ENCODE assay signal across 14 cellular contexts in the genomic region with DNA sequence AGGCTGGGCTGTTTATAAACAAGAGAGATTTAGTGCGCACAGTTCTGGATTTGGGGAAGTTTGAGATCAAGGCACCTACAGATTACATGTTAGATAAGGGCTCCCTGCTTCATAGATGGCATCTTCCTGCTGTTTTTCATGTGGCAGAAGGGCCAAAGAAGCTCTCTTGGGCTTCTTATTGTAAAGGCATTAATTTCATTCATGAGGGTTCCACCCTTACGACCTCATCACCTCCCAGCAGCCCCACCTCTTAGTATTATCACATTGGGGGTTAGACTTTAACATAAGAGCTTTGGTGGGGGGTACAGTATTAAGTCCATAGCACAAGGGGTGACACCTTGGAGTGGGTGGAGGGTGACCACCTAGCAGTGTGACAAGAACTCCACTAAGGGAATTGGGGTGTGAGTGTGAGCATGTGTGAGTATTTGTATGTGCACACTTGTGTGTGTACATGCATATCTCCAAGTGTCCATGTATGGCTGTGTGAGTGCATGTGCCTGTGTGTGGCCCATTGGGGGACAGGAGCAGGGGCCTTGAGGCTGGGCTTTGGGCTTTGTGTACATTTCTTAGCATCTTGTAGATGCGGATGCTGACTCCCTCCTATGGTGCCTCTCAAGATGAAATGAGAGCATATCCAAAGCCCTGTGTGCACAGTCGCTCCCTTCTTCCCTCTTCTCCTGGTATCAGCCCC. TPM values are rescaled to one million over a fixed set of nuclear protein-coding genes. Genes with fewer than 3 reads are reported as not detected.
DNase-seq lines count a peak whose midpoint lies in the region; ATAC-seq and TF ChIP-seq lines count a peak whose summit lies in the region.
"Had no signal": no experiment of that assay in that cellular context is flagged by ENCODE, and none has a peak within 500 bp of the region (broad histone marks: within the 10 kb centered on the region; RNA-seq: fewer than 3 reads in every experiment).

No MANE protein-coding gene starts in this region.

- H3K4me2 ChIP-seq in GM23338 (no peak overlapping the region), PC-3 (ENCODE audit: low read length) (no peak overlapping the region)

- H3K9me3 Mint-ChIP-seq in activated CD4-positive, alpha-beta T cell treated with anti-CD3 and anti-CD28 coated beads, Interleukin-2, amount 10 ng/mL, durations not matched to agents 7 days and 5 days: peaks cover 6% of the 10 kb centered on the region
- peaks cover 9% of the 10 kb centered on the region; the same call in 2 of the 3 replicates for H3K9me3 Mint-ChIP-seq in GM23338

- no peak overlapping the region for H3K4me3 Mint-ChIP-seq in activated CD4-positive, alpha-beta T cell treated with anti-CD3 and anti-CD28 coated beads, Interleukin-2, amount 10 ng/mL, durations not matched to agents 7 days and 5 days
- H3K4me3 Mint-ChIP-seq in GM23338: no peak overlapping the region

- H3K9me3 ChIP-seq in RWPE2 (ENCODE audit: severe bottlenecking): peaks cover 17% of the 10 kb centered on the region
- peaks cover 0 to 5% (median 0%) of the 10 kb centered on the region in 4 donors for H3K9me3 ChIP-seq in esophagus muscularis mucosa
- H3K9me3 ChIP-seq in spleen: peaks cover 0 to 10% (median 6%) of the 10 kb centered on the region in 8 donors
- no peaks in the 10 kb centered on the region for H3K9me3 ChIP-seq in PC-3 (ENCODE audit: low read length)

- no peaks in the 10 kb centered on the region for H3F3A ChIP-seq in GM23338 (replicated peaks; ENCODE audit: low read depth)
- H3F3A ChIP-seq in PC-3 (ENCODE audit: low read length, unreplicated experiment): no peaks in the 10 kb centered on the region

- peak overlapping the region; percentile 17 for H3K27ac Mint-ChIP-seq in activated CD4-positive, alpha-beta T cell treated with anti-CD3 and anti-CD28 coated beads, Interleukin-2, amount 10 ng/mL, durations not matched to agents 7 days and 5 days
- H3K27ac Mint-ChIP-seq in GM23338: no peak overlapping the region

- POLR2A ChIA-PET in activated CD4-positive, alpha-beta T cell treated with anti-CD3 and anti-CD28 coated beads, Interleukin-2, amount 10 ng/mL, durations not matched to agents 7 days and 5 days (lab: Charles Lee): no interaction called here
- POLR2A ChIA-PET in PC-3 (lab: Charles Lee; ENCODE audit: unreplicated experiment): no interaction called here

- H2AFZ ChIP-seq in GM23338 (no peak overlapping the region), PC-3 (ENCODE audit: low read length) (no peak overlapping the region)

- H3K79me2 ChIP-seq in GM23338 (replicated peaks; ENCODE audit: insufficient read depth) (peaks cover 100% of the 10 kb centered on the region), PC-3 (ENCODE audit: low read length) (peaks cover 81% of the 10 kb centered on the region)

- ATAC-seq in RWPE2 (ENCODE audit: low read depth): no peak
- ATAC-seq in GM23338: no peak
- ATAC-seq in PC-3: no peak

- no peaks in the 10 kb centered on the region for H3K9me2 ChIP-seq in GM23338 (ENCODE audit: insufficient read depth)
- no peaks in the 10 kb centered on the region for H3K9me2 ChIP-seq in PC-3 (replicated peaks; ENCODE audit: low read length)

- H3K27me3 Mint-ChIP-seq in activated CD4-positive, alpha-beta T cell treated with anti-CD3 and anti-CD28 coated beads, Interleukin-2, amount 10 ng/mL, durations not matched to agents 7 days and 5 days: no peaks in the 10 kb centered on the region
- H3K27me3 Mint-ChIP-seq in GM23338 (ENCODE audit: insufficient read depth, low read depth, poor library complexity): peaks cover 17% of the 10 kb centered on the region

- no TSS peak for BruUV-seq in PC-3 (replicated peaks; lab: Mats Ljungman, UMichigan)

- peak overlapping the region; percentile 99 for H3K27ac ChIP-seq in RWPE2 (ENCODE audit: poor library complexity, severe bottlenecking)
- peak overlapping the region; percentile 31 to 74 (median 57) for H3K27ac ChIP-seq in esophagus muscularis mucosa (replicated peaks in 1 of 4)
- peak overlapping the region in 7 of 8 donors; percentile 58 to 82 (median 70) for H3K27ac ChIP-seq in spleen
- H3K27ac ChIP-seq in GM23338 (ENCODE audit: low read depth): no peak overlapping the region
- peak overlapping the region in 1 of 2 donors; percentile 70 for H3K27ac ChIP-seq in coronary artery
- H3K27ac ChIP-seq in PC-3 (ENCODE audit: low read length): no peak overlapping the region

- no peak for TF ChIP-seq POLR2A in esophagus muscularis mucosa (IDR thresholded peaks at IDR 0.05; ENCODE audit: low read depth)
- TF ChIP-seq POLR2A in spleen (IDR thresholded peaks at IDR 0.05): no peak

- H3K4me1 ChIP-seq in RWPE2 (ENCODE audit: insufficient read depth, poor library complexity, severe bottlenecking) (peaks cover 78% of the 10 kb centered on the region), esophagus muscularis mucosa (peaks cover 90 to 97% (median 94%) of the 10 kb centered on the region in 4 donors), spleen (peaks cover 48 to 100% (median 92%) of the 10 kb centered on the region in 6 donors), GM23338 (ENCODE audit: insufficient read depth) (peaks cover 88% of the 10 kb centered on the region), PC-3 (ENCODE audit: insufficient read depth, low read length) (peaks cover 49% of the 10 kb centered on the region)

- peaks cover 15% of the 10 kb centered on the region for H3K36me3 Mint-ChIP-seq in activated CD4-positive, alpha-beta T cell treated with anti-CD3 and anti-CD28 coated beads, Interleukin-2, amount 10 ng/mL, durations not matched to agents 7 days and 5 days (ENCODE audit: low read depth)
- peaks cover 13% of the 10 kb centered on the region for H3K36me3 Mint-ChIP-seq in GM23338 (ENCODE audit: low read depth)

- no peak for DNase-seq in activated CD4-positive, alpha-beta T cell treated with anti-CD3 and anti-CD28 coated beads, Interleukin-2, amount 10 ng/mL, durations not matched to agents 7 days and 5 days
- DNase-seq in activated CD4-positive, alpha-beta T cell treated with anti-CD3 and anti-CD28 coated beads for 4 hours: no peak
- DNase-seq in RWPE2 (ENCODE audit: low spot score) (no peak), esophagus muscularis mucosa (ENCODE audit: extremely low spot score) (no peak), spleen (no peak), GM23338 (ENCODE audit: low spot score) (no peak), coronary artery (ENCODE audit: low spot score) (no peak), PC-3 (no peak)
- DNase-seq: effector CD4-positive, alpha-beta T cell; foreskin melanocyte; HCEC 1CT; islet precursor cell; NCI-H2029; NCI-H82 had no signal

- H4K20me1 ChIP-seq in GM23338 (replicated peaks; ENCODE audit: insufficient read depth): peaks cover 47% of the 10 kb centered on the region
- H4K20me1 ChIP-seq in PC-3 (ENCODE audit: low read length): no peaks in the 10 kb centered on the region

- no peak overlapping the region for H3K9ac ChIP-seq in PC-3 (ENCODE audit: low read length)

- H3K4me3 ChIP-seq in RWPE2 (ENCODE audit: severe bottlenecking) (no peak overlapping the region), esophagus muscularis mucosa (no peak overlapping the region), spleen (no peak overlapping the region), GM23338 (no peak overlapping the region), coronary artery (no peak overlapping the region), PC-3 (ENCODE audit: low read length) (no peak overlapping the region)

- TF ChIP-seq EP300 in esophagus muscularis mucosa (IDR thresholded peaks at IDR 0.05): no peak

- peaks cover 97% of the 10 kb centered on the region for H3K4me1 Mint-ChIP-seq in activated CD4-positive, alpha-beta T cell treated with anti-CD3 and anti-CD28 coated beads, Interleukin-2, amount 10 ng/mL, durations not matched to agents 7 days and 5 days
- H3K4me1 Mint-ChIP-seq in GM23338: peaks cover 84% of the 10 kb centered on the region

- intact Hi-C loops in esophagus muscularis mucosa (cut with DNase I) (no loop called here), spleen (cut with DNase I; ENCODE audit: low total_unique reads) (loop anchor here (10.0 kb wide), 1 partner anchor 52 kb away; no protein-coding TSS in a partner anchor), PC-3 (cut with micrococcal nuclease) (no loop called here)

- H3K36me3 ChIP-seq in RWPE2 (ENCODE audit: low read depth) (peaks cover 5% of the 10 kb centered on the region), esophagus muscularis mucosa (no peaks in the 10 kb centered on the region), spleen (peaks cover 0 to 5% (median 0%) of the 10 kb centered on the region in 6 donors), GM23338 (ENCODE audit: insufficient read depth) (peaks cover 7% of the 10 kb centered on the region; the same call in 1 of the 2 replicates), PC-3 (ENCODE audit: low read depth, low read length) (no peaks in the 10 kb centered on the region)

- no peak for TF ChIP-seq CTCF in RWPE2 (IDR thresholded peaks at IDR 0.05; ENCODE audit: poor library complexity, severe bottlenecking)
- no peak for TF ChIP-seq CTCF in esophagus muscularis mucosa (IDR thresholded peaks at IDR 0.05)
- TF ChIP-seq CTCF in spleen (IDR thresholded peaks at IDR 0.05 in 8 of 11, conservative IDR thresholded peaks at IDR 0.05 in 3 of 11): no peak
- TF ChIP-seq CTCF in GM23338 (conservative IDR thresholded peaks at IDR 0.05; ENCODE audit: low read depth in 2 of 2): no peak
- no peak for TF ChIP-seq CTCF in coronary artery (IDR thresholded peaks at IDR 0.05)
- TF ChIP-seq CTCF in PC-3 (conservative IDR thresholded peaks at IDR 0.05; ENCODE audit: low read depth, low read length): no peak

- H3K27me3 ChIP-seq in RWPE2 (ENCODE audit: insufficient read depth, poor library complexity, severe bottlenecking) (no peaks in the 10 kb centered on the region), esophagus muscularis mucosa (no peaks in the 10 kb centered on the region), spleen (replicated peaks in 1 of 7) (no peaks in the 10 kb centered on the region), GM23338 (ENCODE audit: insufficient read depth) (no peaks in the 10 kb centered on the region), PC-3 (ENCODE audit: low read length) (no peaks in the 10 kb centered on the region)

- 90% methylated on average over 4 of the region's 4 CpGs for WGBS in esophagus muscularis mucosa
- 64 to 82% (median 78%) methylated on average over 4 of the region's 4 CpGs for WGBS in spleen, 5 donors

- CTCF ChIA-PET in activated CD4-positive, alpha-beta T cell treated with anti-CD3 and anti-CD28 coated beads, Interleukin-2, amount 10 ng/mL, durations not matched to agents 7 days and 5 days (lab: Charles Lee): no interaction called here
- CTCF ChIA-PET in PC-3 (lab: Charles Lee): no interaction called here

TF ChIP-seq in GM23338, 12 proteins besides CTCF, POLR2A, EP300 and RAD21 (continues in another document):
- TF ChIP-seq ZNF331 (CRISPR knock-in tag; IDR thresholded peaks at IDR 0.05; ENCODE audit: low read depth) (no peak), JUNB (IDR thresholded peaks at IDR 0.05; ENCODE audit: unreplicated experiment) (no peak), ZNF114 (CRISPR knock-in tag; IDR thresholded peaks at IDR 0.05) (no peak)

RNA-seq across cellular contexts. Expression of gene BCR, which starts 42.7 kb away (rescaled TPM):
- 10 to 100 TPM; 45.6 to 48.1 TPM for total RNA-seq in activated CD4-positive, alpha-beta T cell treated with anti-CD3 and anti-CD28 coated beads, Interleukin-2, amount 10 ng/mL, durations not matched to agents 7 days and 5 days
- total RNA-seq in esophagus muscularis mucosa: 10 to 100 TPM; 35.7 to 58.5 (median 48.0) TPM
- total RNA-seq in spleen: 10 to 100 TPM; 39.3 to 64.8 (median 56.3) TPM
- polyA plus RNA-seq in spleen: 10 to 100 TPM; 15.2 to 21.9 (median 15.8) TPM
- total RNA-seq in GM23338 (2014; rRNA removed; shearing (Covaris generic)): 101 and 121 TPM in 2 replicates
- polyA plus RNA-seq in GM23338 (2016; fragmentation: Nextera tagmentation; extraction: Ambion mirVana): 15.6 and 17.7 TPM in 2 replicates
- total RNA-seq in PC-3 (2014; rRNA removed): 36.8 and 46.8 TPM in 2 replicates

Comparison
In these comparisons a context has a peak if more than half of its experiments do, and no peak if none do; other contexts are left out.
1. H3K27ac ChIP-seq: peak in RWPE2 (single experiment), esophagus muscularis mucosa (4 of 4) and spleen (7 of 8); none in GM23338 (single experiment) and PC-3 (single experiment).